16 cellular contexts compared by ENCODE assay signal in the genomic region with DNA sequence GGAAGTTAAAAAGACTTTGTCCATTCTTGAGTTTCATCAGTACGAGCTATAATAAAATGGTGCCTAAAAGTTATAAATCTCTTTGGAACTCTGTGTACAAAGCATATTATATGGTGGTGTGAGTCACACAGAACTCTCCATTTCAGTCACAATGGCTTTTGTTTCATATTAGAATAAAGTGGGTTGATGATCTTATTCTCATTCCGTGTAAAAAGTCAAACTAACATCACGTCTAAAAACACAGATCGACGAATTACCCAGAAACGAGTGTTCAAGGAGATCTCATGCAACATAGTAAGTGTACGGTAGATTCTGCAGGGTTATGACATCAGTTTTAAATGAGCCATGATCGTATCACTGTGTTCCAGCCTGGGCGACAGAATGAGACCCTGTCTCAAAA.
A peak's percentile ranks its signal among the peaks of the same experiment; 100 is the strongest.
DNase-seq lines count a peak whose midpoint lies in the region; ATAC-seq and TF ChIP-seq lines count a peak whose summit lies in the region.
"Had no signal": no experiment of that assay in that cellular context is flagged by ENCODE, and none has a peak within 500 bp of the region (broad histone marks: within the 10 kb centered on the region; RNA-seq: fewer than 3 reads in every experiment).

No MANE protein-coding gene starts in this region.

- TF ChIP-seq CTCF in MCF 10A (IDR thresholded peaks at IDR 0.05; ENCODE audit: unreplicated experiment): no peak
- no peak for TF ChIP-seq CTCF in breast epithelium (IDR thresholded peaks at IDR 0.05)
- TF ChIP-seq CTCF in esophagus muscularis mucosa (IDR thresholded peaks at IDR 0.05): no peak
- TF ChIP-seq CTCF in type B pancreatic cell (conservative IDR thresholded peaks at IDR 0.05): no peak

- no peak overlapping the region for H3K4me3 ChIP-seq in breast epithelium
- no peak overlapping the region for H3K4me3 ChIP-seq in esophagus muscularis mucosa
- H3K4me3 ChIP-seq: ovary, vagina had no signal

- 89% methylated on average over 9 of the region's 9 CpGs for WGBS in esophagus muscularis mucosa

- H3K9me3 Mint-ChIP-seq in MCF 10A (ENCODE audit: unreplicated experiment) (no peaks in the 10 kb centered on the region), type B pancreatic cell (no peaks in the 10 kb centered on the region)
- H3K9me3 Mint-ChIP-seq in T-helper 2 cell treated with Interferon-gamma antibody and Interleukin-4, amounts not matched to agents 5 μg/mL and 100 μg/mL, for 36 hours: no peaks in the 10 kb centered on the region

- peaks cover 0 to 3% of the 10 kb centered on the region in 2 donors for H3K4me1 ChIP-seq in breast epithelium
- H3K4me1 ChIP-seq in esophagus muscularis mucosa: peaks cover 5 to 76% (median 53%) of the 10 kb centered on the region in 4 donors

- H3K36me3 Mint-ChIP-seq in MCF 10A (ENCODE audit: insufficient read depth, unreplicated experiment) (no peaks in the 10 kb centered on the region), type B pancreatic cell (peaks cover 16% of the 10 kb centered on the region)
- H3K36me3 Mint-ChIP-seq in T-helper 2 cell treated with Interferon-gamma antibody and Interleukin-4, amounts not matched to agents 5 μg/mL and 100 μg/mL, for 36 hours (ENCODE audit: low read depth): peaks cover 18% of the 10 kb centered on the region

- CTCF ChIA-PET in MCF 10A (lab: Yijun Ruan, JAX): no interaction called here

- H3K27ac Mint-ChIP-seq in MCF 10A (ENCODE audit: low read depth, unreplicated experiment) (peak overlapping the region; percentile 87), type B pancreatic cell (peak overlapping the region; percentile 93)
- H3K27ac Mint-ChIP-seq in T-helper 2 cell treated with Interferon-gamma antibody and Interleukin-4, amounts not matched to agents 5 μg/mL and 100 μg/mL, for 36 hours: peak overlapping the region; percentile 83

- POLR2A ChIA-PET in MCF 10A (lab: Yijun Ruan, JAX): interaction anchor here (0.5 to 1.7 kb wide), 5 partner anchors 8 to 486 kb away, joined by 3 to 4 read pairs (median 3); no protein-coding TSS in a partner anchor

- H3K9me3 ChIP-seq in breast epithelium (no peaks in the 10 kb centered on the region), esophagus muscularis mucosa (no peaks in the 10 kb centered on the region)
- H3K9me3 ChIP-seq: ovary, vagina had no signal

- DNase-seq in MCF 10A (ENCODE audit: unreplicated experiment) (no peak), breast epithelium (ENCODE audit: low spot score in 2 of 2) (no peak), esophagus muscularis mucosa (ENCODE audit: extremely low spot score) (no peak), type B pancreatic cell (ENCODE audit: extremely low spot score, unreplicated experiment) (no peak)
- no peak for DNase-seq in T-helper 2 cell treated with Interferon-gamma antibody and Interleukin-4, amounts not matched to agents 5 μg/mL and 100 μg/mL, for 36 hours (ENCODE audit: low spot score)
- DNase-seq: dorsolateral prefrontal cortex, MV-4-11, NCI-H69, ovary, SW 1271, WERI-Rb-1 had no signal

- H3K36me3 ChIP-seq in breast epithelium (no peaks in the 10 kb centered on the region), esophagus muscularis mucosa (no peaks in the 10 kb centered on the region)
- H3K36me3 ChIP-seq: ovary, vagina, WERI-Rb-1 had no signal

- H3K27me3 ChIP-seq in breast epithelium (no peaks in the 10 kb centered on the region), esophagus muscularis mucosa (no peaks in the 10 kb centered on the region)
- H3K27me3 ChIP-seq: dorsolateral prefrontal cortex, ovary, vagina had no signal

- H3K27ac ChIP-seq in breast epithelium: no peak overlapping the region
- peak overlapping the region in 3 of 4 donors; percentile 49 to 59 (median 51) for H3K27ac ChIP-seq in esophagus muscularis mucosa (replicated peaks in 1 of 4)
- H3K27ac ChIP-seq: ovary, vagina, WERI-Rb-1 had no signal

- H3K27me3 Mint-ChIP-seq in MCF 10A (ENCODE audit: insufficient read depth, unreplicated experiment) (no peaks in the 10 kb centered on the region), type B pancreatic cell (no peaks in the 10 kb centered on the region)
- H3K27me3 Mint-ChIP-seq in T-helper 2 cell treated with Interferon-gamma antibody and Interleukin-4, amounts not matched to agents 5 μg/mL and 100 μg/mL, for 36 hours (ENCODE audit: low read depth): no peaks in the 10 kb centered on the region

- H3K4me3 Mint-ChIP-seq in MCF 10A (ENCODE audit: unreplicated experiment): no peak overlapping the region
- peak overlapping the region; percentile 37 for H3K4me3 Mint-ChIP-seq in T-helper 2 cell treated with Interferon-gamma antibody and Interleukin-4, amounts not matched to agents 5 μg/mL and 100 μg/mL, for 36 hours
- no peak overlapping the region for H3K4me3 Mint-ChIP-seq in type B pancreatic cell

- no TSS peak for BruUV-seq in MCF 10A (replicated peaks; lab: Mats Ljungman, UMichigan)

- ATAC-seq in GM19463 (IDR thresholded peaks at IDR 0.05; ENCODE audit: unreplicated experiment): no peak
- ATAC-seq in GM19035 (IDR thresholded peaks at IDR 0.05; ENCODE audit: unreplicated experiment): no peak
- no peak for ATAC-seq in HG03457 (IDR thresholded peaks at IDR 0.05; ENCODE audit: unreplicated experiment)
- ATAC-seq: Panc1 had no signal

- no peak for TF ChIP-seq EP300 in esophagus muscularis mucosa (IDR thresholded peaks at IDR 0.05)

- intact Hi-C loops in MCF 10A (cut with micrococcal nuclease) (no loop called here), breast epithelium (cut with DNase I; ENCODE audit: low total_unique reads) (no loop called here), esophagus muscularis mucosa (cut with DNase I) (no loop called here)

- TF ChIP-seq POLR2A in breast epithelium (IDR thresholded peaks at IDR 0.05): no peak
- no peak for TF ChIP-seq POLR2A in esophagus muscularis mucosa (IDR thresholded peaks at IDR 0.05; ENCODE audit: low read depth)

- peaks cover 33% of the 10 kb centered on the region for H3K4me1 Mint-ChIP-seq in MCF 10A (ENCODE audit: insufficient read depth, unreplicated experiment)
- peaks cover 45% of the 10 kb centered on the region for H3K4me1 Mint-ChIP-seq in T-helper 2 cell treated with Interferon-gamma antibody and Interleukin-4, amounts not matched to agents 5 μg/mL and 100 μg/mL, for 36 hours (ENCODE audit: low read depth)
- H3K4me1 Mint-ChIP-seq in type B pancreatic cell (ENCODE audit: unreplicated experiment): peaks cover 41% of the 10 kb centered on the region

Comparison
In these comparisons a context has a peak if more than half of its experiments do, and no peak if none do; other contexts are left out.
1. H3K27ac ChIP-seq: peak in esophagus muscularis mucosa (3 of 4); none in breast epithelium (0 of 2).
2. Peak in every context shown above with its lines, with median percentiles within 50 percentile points of each other: H3K27ac Mint-ChIP-seq.